Comparison of ENCODE assay signal across 9 cellular contexts in genomic region chr12:57620936-57621496, GRCh38. TPM values are rescaled to one million over a fixed set of nuclear protein-coding genes. Genes with fewer than 3 reads are reported as not detected.
DNase-seq lines count a peak whose midpoint lies in the region; ATAC-seq, FAIRE-seq and TF ChIP-seq lines count a peak whose summit lies in the region.
"Had no signal": no experiment of that assay in that cellular context is flagged by ENCODE, and none has a peak within 500 bp of the region (broad histone marks: within the 10 kb centered on the region; RNA-seq: fewer than 3 reads in every experiment).

No MANE protein-coding gene starts in this region.

- H3K4me3 Mint-ChIP-seq in activated CD4-positive, alpha-beta T cell treated with anti-CD3 and anti-CD28 coated beads for 36 hours, result peak overlapping the region; percentile 60

- peak; percentile 31 for ATAC-seq in activated CD4-positive, alpha-beta T cell treated with anti-CD3 and anti-CD28 coated beads for 36 hours
- ATAC-seq in K562 (peak; percentile 3; the same call in 2 of the 3 replicates), left lobe of liver (peak; percentile 28), thoracic aorta (ENCODE audit: insufficient number of reproducible peaks, low FRiP score, low read depth) (no peak)

- H3K4me3 ChIP-seq in K562, result no peak overlapping the region
- peak overlapping the region; percentile 66 for H3K4me3 ChIP-seq in thoracic aorta

- WGBS in K562 (ENCODE audit: insufficient coverage, low coverage, missing lambda C conversion rate), result 79% methylated on average over 30 of the region's 42 CpGs

- H3K36me3 ChIP-seq in K562 (ENCODE audit: control insufficient read depth, insufficient read depth, low read length) (peaks cover 8% of the 10 kb centered on the region; the same call in 2 of the 3 replicates), thoracic aorta (peaks cover 13% of the 10 kb centered on the region)
- H3K36me3 ChIP-seq: adrenal gland had no signal

- DNase-seq in activated CD4-positive, alpha-beta T cell treated with anti-CD3 and anti-CD28 coated beads for 36 hours, result peak; percentile 35
- DNase-seq in activated CD4-positive, alpha-beta T cell treated with anti-CD3 and anti-CD28 coated beads, Interleukin-2, amount 50 U/mL, for 1 hour, result no peak
- no peak for DNase-seq in K562 (ENCODE audit: extremely low read depth in 1 of 4, low spot score in 3 of 4)
- DNase-seq in left lobe of liver (ENCODE audit: low spot score), result no peak
- DNase-seq in thoracic aorta (ENCODE audit: low spot score), result no peak
- no peak for DNase-seq in HT-29 (ENCODE audit: low spot score)
- no peak for DNase-seq in NCI-H345 treated with DMSO at 0.1 percent for 48 hours (lab: John Stamatoyannopoulos, UW; ENCODE audit: unreplicated experiment)
- DNase-seq in NCI-H510A treated with DMSO at 0.1 percent for 48 hours (lab: John Stamatoyannopoulos, UW), result no peak

- peaks cover 34 to 41% of the 10 kb centered on the region in 2 experiments for H3K4me1 ChIP-seq in K562 (replicated peaks in 1 of 2; ENCODE audit: control insufficient read depth in 2 of 2, insufficient read depth in 2 of 2, low read length in 2 of 2)
- H3K4me1 ChIP-seq in thoracic aorta (ENCODE audit: control insufficient read depth in 1 of 2, low read depth in 2 of 2), result peaks cover 7 to 15% of the 10 kb centered on the region in 2 donors

- no peaks in the 10 kb centered on the region for H3K9me3 Mint-ChIP-seq in activated CD4-positive, alpha-beta T cell treated with anti-CD3 and anti-CD28 coated beads for 36 hours (ENCODE audit: low read depth)

- H3K27ac Mint-ChIP-seq in activated CD4-positive, alpha-beta T cell treated with anti-CD3 and anti-CD28 coated beads for 36 hours, result peak overlapping the region; percentile 17

- peak; percentile 15 for FAIRE-seq in K562 (lab: Jason Lieb, UNC)

- no peak for TF ChIP-seq POLR2A in K562 (conservative IDR thresholded peaks at IDR 0.05)

- CTCF ChIA-PET in activated CD4-positive, alpha-beta T cell treated with anti-CD3 and anti-CD28 coated beads for 36 hours (lab: Charles Lee), result interaction anchor here (0.7 to 6.3 kb wide), 19 partner anchors 9 to 877 kb away, joined by 3 to 76 read pairs (median 5); partner anchors contain the start of genes B4GALNT1 and PIP4K2C
- CTCF ChIA-PET in K562 (lab: Yijun Ruan, JAX; ENCODE audit: low intra/inter-chr PET ratio), result interaction anchor here (2.7 kb wide), 1 partner anchor 39 kb away, joined by 36 read pairs; no protein-coding TSS in a partner anchor

- no peaks in the 10 kb centered on the region for H4K20me1 ChIP-seq in K562 (replicated peaks; ENCODE audit: control insufficient read depth, insufficient read depth, low read length)

- no peak for TF ChIP-seq RAD21 in K562 (CRISPR knock-in tag; conservative IDR thresholded peaks at IDR 0.05 in 1 of 2, IDR thresholded peaks at IDR 0.05 in 1 of 2)

- no peaks in the 10 kb centered on the region for H3K9me1 ChIP-seq in K562 (ENCODE audit: control insufficient read depth, insufficient read depth, low read length)

- no peak for TF ChIP-seq CTCF in K562 (IDR thresholded peaks at IDR 0.05 in 2 of 3, conservative IDR thresholded peaks at IDR 0.05 in 1 of 3; ENCODE audit: insufficient read depth in 2 of 3, low read depth in 1 of 3, low read length in 3 of 3)
- TF ChIP-seq CTCF in thoracic aorta (IDR thresholded peaks at IDR 0.05), result no peak

- peak overlapping the region; percentile 94 for H2AFZ ChIP-seq in K562 (ENCODE audit: low read depth, low read length)

- no peaks in the 10 kb centered on the region for H3K36me3 Mint-ChIP-seq in activated CD4-positive, alpha-beta T cell treated with anti-CD3 and anti-CD28 coated beads for 36 hours (ENCODE audit: low read depth)

- in situ Hi-C loops in K562 (cut with MboI), result no loop called here

- no peak for TF ChIP-seq EP300 in K562 (IDR thresholded peaks at IDR 0.05; ENCODE audit: low read length)

- H3K27ac ChIP-seq in K562 (ENCODE audit: extremely low read depth, low read depth, low read length), result no peak overlapping the region
- no peak overlapping the region for H3K27ac ChIP-seq in thoracic aorta
- H3K27ac ChIP-seq: adrenal gland had no signal

- POLR2A ChIA-PET in activated CD4-positive, alpha-beta T cell treated with anti-CD3 and anti-CD28 coated beads for 36 hours (lab: Charles Lee), result interaction anchor here (0.7 kb wide), 1 partner anchor 38 kb away, joined by 3 read pairs; no protein-coding TSS in a partner anchor
- POLR2A ChIA-PET in K562 (lab: Yijun Ruan, JAX), result interaction anchor here (0.7 to 1.4 kb wide), 7 partner anchors 9 to 255 kb away, joined by 3 to 5 read pairs (median 4); partner anchors contain the start of genes ARHGEF25, B4GALNT1, DDIT3 and TSPAN31

- H3K9ac ChIP-seq in K562 (ENCODE audit: insufficient read depth in 1 of 2, low read depth in 2 of 2, low read length in 2 of 2), result peak overlapping the region; percentile 27 to 90; a peak in 2 of 4 replicates

- intact Hi-C loops in activated CD4-positive, alpha-beta T cell treated with anti-CD3 and anti-CD28 coated beads for 36 hours (cut with DNase I, micrococcal nuclease), result loop anchor here (1.0 to 5.0 kb wide), 4 partner anchors 10 to 164 kb away; partner anchors contain the start of genes GLI1 (in 2 of the 2), ARHGEF25 (in 1 of the 2) and INHBE (in 1 of the 2)
- intact Hi-C loops in K562 (cut with micrococcal nuclease), result loop anchor here (1.0 to 5.0 kb wide), 2 partner anchors 38 to 99 kb away; partner anchors contain the start of genes DDIT3 and MBD6

- H3K79me2 ChIP-seq in K562 (ENCODE audit: control insufficient read depth, insufficient read depth, low read length), result no peaks in the 10 kb centered on the region

- no TSS peak for BruUV-seq in K562 (replicated peaks; lab: Mats Ljungman, UMichigan)

- peak overlapping the region; percentile 76 for H3K4me2 ChIP-seq in K562 (ENCODE audit: insufficient read depth, low read length)

- peaks cover 26% of the 10 kb centered on the region for H3K4me1 Mint-ChIP-seq in activated CD4-positive, alpha-beta T cell treated with anti-CD3 and anti-CD28 coated beads for 36 hours

- H3K27me3 ChIP-seq in K562 (ENCODE audit: control insufficient read depth in 2 of 2, insufficient read depth in 2 of 2, low read length in 2 of 2) (no peaks in the 10 kb centered on the region), thoracic aorta (replicated peaks; ENCODE audit: insufficient read depth) (no peaks in the 10 kb centered on the region)

- peaks cover 79% of the 10 kb centered on the region for H3K27me3 Mint-ChIP-seq in activated CD4-positive, alpha-beta T cell treated with anti-CD3 and anti-CD28 coated beads for 36 hours

- H3K9me3 ChIP-seq in K562 (replicated peaks; ENCODE audit: control insufficient read depth, insufficient read depth, low read depth, low read length) (no peaks in the 10 kb centered on the region), thoracic aorta (no peaks in the 10 kb centered on the region)
- H3K9me3 ChIP-seq: adrenal gland had no signal

RNA-seq across cellular contexts. Expression of gene ARHGEF25, which starts 9.8 kb away (rescaled TPM):
- total RNA-seq in activated CD4-positive, alpha-beta T cell treated with anti-CD3 and anti-CD28 coated beads for 36 hours, result 1 to 10 TPM; 2.2 to 2.6 TPM
- total RNA-seq in K562 (2011; cell fraction: chromatin; rRNA removed; ENCODE audit: low replicate concordance), result 50.1 and 109 TPM in 2 replicates
- total RNA-seq in K562 (2011; cell fraction: nucleolus; rRNA removed), result 60.5 and 65.7 TPM in 2 replicates
- total RNA-seq in K562 (2011; cell fraction: nucleoplasm; rRNA removed), result 44.0 and 54.3 TPM in 2 replicates
- 11.6 and 18.6 TPM in 2 replicates for total RNA-seq in K562 (2014; rRNA removed)
- total RNA-seq in K562 (2014; rRNA removed; fragmentation: Illumina TruSeq; extraction: Trizol), result 7.5 and 9.2 TPM in 2 replicates
- total RNA-seq in K562 (2015; rRNA removed; fragmentation: Illumina TruSeq; extraction: Trizol), result 4.9 and 6.1 TPM in 2 replicates
- total RNA-seq in K562 (2021), result 13.6 and 15.0 TPM in 2 replicates
- 13.3 and 18.1 TPM in 2 replicates for polyA plus RNA-seq in K562 (2011; rRNA removed)
- polyA plus RNA-seq in K562 (2011; cell fraction: cytosol; rRNA removed), result 8.7 and 11.6 TPM in 2 replicates
- 115 and 121 TPM in 2 replicates for polyA plus RNA-seq in K562 (2011; cell fraction: nucleus; rRNA removed)
- 13.4 and 18.0 TPM in 2 replicates for polyA plus RNA-seq in K562 (2012)
- polyA plus RNA-seq in K562 (2014; fragmentation: Illumina TruSeq; extraction: Trizol), result 14.1 and 14.9 TPM in 2 replicates
- polyA plus RNA-seq in K562 (2014; fragmentation: Nextera tagmentation; extraction: Ambion mirVana), result 1 to 10 TPM in 1 of 2 experiments, under 1 TPM in 1; 0.13 to 1.4 TPM
- polyA plus RNA-seq in K562 (2014; rRNA removed), result 16.0 and 17.3 TPM in 2 replicates
- polyA minus RNA-seq in K562 (2011; rRNA and poly(A)+ RNA removed), result 6.2 and 7.1 TPM in 2 replicates
- 2.8 TPM in 2 replicates for polyA minus RNA-seq in K562 (2011; cell fraction: cytosol; rRNA and poly(A)+ RNA removed)
- 10.5 and 16.6 TPM in 2 replicates for polyA minus RNA-seq in K562 (2011; cell fraction: nucleus; rRNA and poly(A)+ RNA removed)
- 1.5 TPM for total RNA-seq in left lobe of liver
- total RNA-seq in thoracic aorta, result 10 to 100 TPM; 73.8 to 77.0 TPM
- 0.25 TPM in 1 of 2 replicates, not detected in the other for total RNA-seq in HT-29 (2014; rRNA removed; shearing (Covaris generic))

RNA-seq across cellular contexts. Expression of gene B4GALNT1, which starts 12.0 kb away (rescaled TPM):
- 1 to 10 TPM; 1.4 to 1.5 TPM for total RNA-seq in activated CD4-positive, alpha-beta T cell treated with anti-CD3 and anti-CD28 coated beads for 36 hours
- 50.8 and 90.4 TPM in 2 replicates for total RNA-seq in K562 (2011; cell fraction: chromatin; rRNA removed; ENCODE audit: low replicate concordance)
- total RNA-seq in K562 (2011; cell fraction: nucleolus; rRNA removed), result 64.4 and 74.2 TPM in 2 replicates
- 62.8 and 71.3 TPM in 2 replicates for total RNA-seq in K562 (2011; cell fraction: nucleoplasm; rRNA removed)
- total RNA-seq in K562 (2014; rRNA removed) (18.3 and 21.8 TPM in 2 replicates), K562 (2014; rRNA removed; fragmentation: Illumina TruSeq; extraction: Trizol) (5.9 and 7.7 TPM in 2 replicates), K562 (2015; rRNA removed; fragmentation: Illumina TruSeq; extraction: Trizol) (9.8 and 9.9 TPM in 2 replicates), K562 (2021) (26.3 and 32.2 TPM in 2 replicates), left lobe of liver (0.60 TPM), thoracic aorta (10 to 100 TPM in 1 of 2 donors, 1 to 10 TPM in 1; 4.0 to 11.0 TPM)
- polyA plus RNA-seq in K562 (2011; rRNA removed) (7.3 and 12.2 TPM in 2 replicates), K562 (2014; fragmentation: Illumina TruSeq; extraction: Trizol) (17.4 and 17.5 TPM in 2 replicates), K562 (2014; fragmentation: Nextera tagmentation; extraction: Ambion mirVana) (1 to 10 TPM; 1.0 to 1.7 TPM), K562 (2014; rRNA removed) (20.6 and 21.0 TPM in 2 replicates)
- 7.6 and 15.8 TPM in 2 replicates for polyA plus RNA-seq in K562 (2011; cell fraction: cytosol; rRNA removed)
- 63.0 and 75.2 TPM in 2 replicates for polyA plus RNA-seq in K562 (2011; cell fraction: nucleus; rRNA removed)
- polyA plus RNA-seq in K562 (2012), result 14.4 and 26.8 TPM in 2 replicates
- 6.4 and 6.5 TPM in 2 replicates for polyA minus RNA-seq in K562 (2011; rRNA and poly(A)+ RNA removed)
- 5.6 and 11.6 TPM in 2 replicates for polyA minus RNA-seq in K562 (2011; cell fraction: cytosol; rRNA and poly(A)+ RNA removed)
- 28.7 and 34.7 TPM in 2 replicates for polyA minus RNA-seq in K562 (2011; cell fraction: nucleus; rRNA and poly(A)+ RNA removed)
- total RNA-seq in HT-29 (2014; rRNA removed; shearing (Covaris generic)), result 3.1 and 5.8 TPM in 2 replicates

RNA-seq across cellular contexts. Expression of gene DTX3, which starts 16.4 kb away (rescaled TPM):
- 10 to 100 TPM; 16.7 to 17.0 TPM for total RNA-seq in activated CD4-positive, alpha-beta T cell treated with anti-CD3 and anti-CD28 coated beads for 36 hours
- total RNA-seq in K562 (2011; cell fraction: chromatin; rRNA removed; ENCODE audit: low replicate concordance), result 0.44 and 0.72 TPM in 2 replicates
- total RNA-seq in K562 (2011; cell fraction: nucleolus; rRNA removed), result 0.13 TPM in 1 of 2 replicates, not detected in the other
- 0.29 and 1.1 TPM in 2 replicates for total RNA-seq in K562 (2011; cell fraction: nucleoplasm; rRNA removed)
- total RNA-seq in K562 (2014; rRNA removed), result not detected in 2 replicates
- not detected in 2 replicates for total RNA-seq in K562 (2014; rRNA removed; fragmentation: Illumina TruSeq; extraction: Trizol)
- total RNA-seq in K562 (2015; rRNA removed; fragmentation: Illumina TruSeq; extraction: Trizol), result not detected in 2 replicates
- total RNA-seq in K562 (2021), result 0.09 TPM in 1 of 2 replicates, not detected in the other
- 0.15 TPM in 1 of 2 replicates, not detected in the other for polyA plus RNA-seq in K562 (2011; rRNA removed)
- 0.03 and 0.04 TPM in 2 replicates for polyA plus RNA-seq in K562 (2011; cell fraction: cytosol; rRNA removed)
- 0.53 and 0.62 TPM in 2 replicates for polyA plus RNA-seq in K562 (2011; cell fraction: nucleus; rRNA removed)
- 0.05 TPM in 1 of 2 replicates, not detected in the other for polyA plus RNA-seq in K562 (2012)
- polyA plus RNA-seq in K562 (2014; fragmentation: Illumina TruSeq; extraction: Trizol), result not detected in 2 replicates
- under 1 TPM; 0.03 to 0.06 TPM for polyA plus RNA-seq in K562 (2014; fragmentation: Nextera tagmentation; extraction: Ambion mirVana)
- not detected in 2 replicates for polyA plus RNA-seq in K562 (2014; rRNA removed)
- not detected in 2 replicates for polyA minus RNA-seq in K562 (2011; rRNA and poly(A)+ RNA removed)
- not detected in 2 replicates for polyA minus RNA-seq in K562 (2011; cell fraction: cytosol; rRNA and poly(A)+ RNA removed)
- polyA minus RNA-seq in K562 (2011; cell fraction: nucleus; rRNA and poly(A)+ RNA removed), result 0.13 TPM in 1 of 2 replicates, not detected in the other
- 2.2 TPM for total RNA-seq in left lobe of liver
- 10 to 100 TPM; 37.9 to 55.1 TPM for total RNA-seq in thoracic aorta
- not detected in 2 replicates for total RNA-seq in HT-29 (2014; rRNA removed; shearing (Covaris generic))

RNA-seq across cellular contexts. Expression of gene PIP4K2C, which starts 30.0 kb away (rescaled TPM):
- total RNA-seq in activated CD4-positive, alpha-beta T cell treated with anti-CD3 and anti-CD28 coated beads for 36 hours, result 10 to 100 TPM; 12.1 to 14.9 TPM
- 28.9 and 41.5 TPM in 2 replicates for total RNA-seq in K562 (2011; cell fraction: chromatin; rRNA removed; ENCODE audit: low replicate concordance)
- 20.9 and 21.7 TPM in 2 replicates for total RNA-seq in K562 (2011; cell fraction: nucleolus; rRNA removed)
- 26.5 and 30.7 TPM in 2 replicates for total RNA-seq in K562 (2011; cell fraction: nucleoplasm; rRNA removed)
- total RNA-seq in K562 (2014; rRNA removed) (13.8 and 20.7 TPM in 2 replicates), K562 (2014; rRNA removed; fragmentation: Illumina TruSeq; extraction: Trizol) (18.3 and 19.9 TPM in 2 replicates), K562 (2015; rRNA removed; fragmentation: Illumina TruSeq; extraction: Trizol) (18.0 and 22.3 TPM in 2 replicates), K562 (2021) (28.8 and 29.3 TPM in 2 replicates), left lobe of liver (11.8 TPM), thoracic aorta (10 to 100 TPM; 33.4 to 39.9 TPM)
- polyA plus RNA-seq in K562 (2011; rRNA removed) (31.3 and 31.4 TPM in 2 replicates), K562 (2014; fragmentation: Illumina TruSeq; extraction: Trizol) (39.5 and 41.4 TPM in 2 replicates), K562 (2014; fragmentation: Nextera tagmentation; extraction: Ambion mirVana) (10 to 100 TPM in 1 of 2 experiments, 1 to 10 TPM in 1; 9.0 to 10.8 TPM), K562 (2014; rRNA removed) (18.5 and 25.8 TPM in 2 replicates)
- polyA plus RNA-seq in K562 (2011; cell fraction: cytosol; rRNA removed), result 16.1 and 24.3 TPM in 2 replicates
- polyA plus RNA-seq in K562 (2011; cell fraction: nucleus; rRNA removed), result 42.4 and 45.7 TPM in 2 replicates
- polyA plus RNA-seq in K562 (2012), result 23.2 and 26.6 TPM in 2 replicates
- polyA minus RNA-seq in K562 (2011; rRNA and poly(A)+ RNA removed), result 20.2 and 21.0 TPM in 2 replicates
- 9.1 and 18.2 TPM in 2 replicates for polyA minus RNA-seq in K562 (2011; cell fraction: cytosol; rRNA and poly(A)+ RNA removed)
- polyA minus RNA-seq in K562 (2011; cell fraction: nucleus; rRNA and poly(A)+ RNA removed), result 6.7 and 9.2 TPM in 2 replicates
- total RNA-seq in HT-29 (2014; rRNA removed; shearing (Covaris generic)), result 30.8 and 37.2 TPM in 2 replicates
